In the genomic region with DNA sequence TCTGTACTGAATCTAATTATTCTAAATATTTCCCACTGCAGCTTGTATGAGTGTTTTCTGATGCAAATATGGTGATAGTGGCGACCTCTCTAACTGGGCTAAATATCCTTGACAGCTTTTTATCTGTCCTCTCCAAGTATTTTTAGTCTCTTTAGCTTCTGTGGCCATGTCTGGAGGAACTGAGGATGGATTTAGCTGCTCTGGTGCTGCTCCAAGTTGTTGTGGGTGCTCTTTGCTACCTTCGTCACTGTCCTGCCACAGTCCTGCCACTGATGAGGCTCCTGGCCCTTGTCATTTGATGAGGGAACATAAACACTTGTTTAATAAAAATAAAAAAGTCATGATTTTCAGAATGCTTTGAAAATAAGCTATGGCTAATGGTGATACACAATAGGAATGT, we compare ENCODE assay signal across 15 cellular contexts. TPM values are rescaled to one million over a fixed set of nuclear protein-coding genes. Genes with fewer than 3 reads are reported as not detected.
DNase-seq lines count a peak whose midpoint lies in the region; ATAC-seq and TF ChIP-seq lines count a peak whose summit lies in the region.
"Had no signal": no experiment of that assay in that cellular context is flagged by ENCODE, and none has a peak within 500 bp of the region (broad histone marks: within the 10 kb centered on the region; RNA-seq: fewer than 3 reads in every experiment).

No MANE protein-coding gene starts in this region.

- peaks cover 90% of the 10 kb centered on the region for H3K79me2 ChIP-seq in Karpas-422 (ENCODE audit: low read length)

- H3K27ac ChIP-seq in Karpas-422 (ENCODE audit: low read length) (peak overlapping the region; percentile 70; the same call in 1 of the 2 replicates), epithelial cell of prostate (peak overlapping the region; percentile 75), lower lobe of right lung (peak overlapping the region; percentile 38), tibial artery (peak overlapping the region; percentile 73 to 76)
- H3K27ac ChIP-seq: foreskin keratinocyte had no signal

- H3K27me3 Mint-ChIP-seq in activated CD4-positive, alpha-beta memory T cell treated with anti-CD3 and anti-CD28 coated beads, Interleukin-2, amount 10 ng/mL, durations not matched to agents 7 days and 5 days = no peaks in the 10 kb centered on the region
- H3K27me3 Mint-ChIP-seq: stimulated activated naive CD8-positive, alpha-beta T cell treated with anti-CD3 and anti-CD28 coated beads, Interleukin-15, Interleukin-2, amounts not matched to agents 100 ng/mL and 50 ng/mL, for 24 hours had no signal

- H3K27me3 ChIP-seq in Karpas-422 (ENCODE audit: low read length) = no peaks in the 10 kb centered on the region
- no peaks in the 10 kb centered on the region for H3K27me3 ChIP-seq in lower lobe of right lung (ENCODE audit: low read depth)
- H3K27me3 ChIP-seq in tibial artery = no peaks in the 10 kb centered on the region
- H3K27me3 ChIP-seq: BE2C, foreskin keratinocyte had no signal

- ATAC-seq in lower lobe of right lung = peak in 1 of 2 donors; percentile 18

- intact Hi-C loops in lower lobe of right lung (cut with DNase I) (no loop called here), tibial artery (cut with DNase I; ENCODE audit: low total_unique reads) (no loop called here)

- no peaks in the 10 kb centered on the region for H3K9me3 Mint-ChIP-seq in activated CD4-positive, alpha-beta memory T cell treated with anti-CD3 and anti-CD28 coated beads, Interleukin-2, amount 10 ng/mL, durations not matched to agents 7 days and 5 days
- H3K9me3 Mint-ChIP-seq: activated naive CD4-positive, alpha-beta T cell treated with anti-CD3 and anti-CD28 coated beads for 36 hours; stimulated activated naive CD8-positive, alpha-beta T cell treated with anti-CD3 and anti-CD28 coated beads, Interleukin-15, Interleukin-2, amounts not matched to agents 100 ng/mL and 50 ng/mL, for 24 hours had no signal

- no peak overlapping the region for H3K4me3 ChIP-seq in Karpas-422 (ENCODE audit: low read length)
- H3K4me3 ChIP-seq in lower lobe of right lung = no peak overlapping the region
- H3K4me3 ChIP-seq in tibial artery = no peak overlapping the region

- peaks cover 6% of the 10 kb centered on the region; the same call in 1 of the 2 replicates for H3K36me3 ChIP-seq in Karpas-422 (ENCODE audit: insufficient read depth, low read length)
- no peaks in the 10 kb centered on the region for H3K36me3 ChIP-seq in lower lobe of right lung
- no peaks in the 10 kb centered on the region for H3K36me3 ChIP-seq in tibial artery
- H3K36me3 ChIP-seq: BE2C had no signal

- H3K9me3 ChIP-seq in Karpas-422 (ENCODE audit: low read length) = no peaks in the 10 kb centered on the region
- no peaks in the 10 kb centered on the region for H3K9me3 ChIP-seq in lower lobe of right lung
- H3K9me3 ChIP-seq in tibial artery = no peaks in the 10 kb centered on the region
- H3K9me3 ChIP-seq: BE2C had no signal

- H3K9ac ChIP-seq in Karpas-422 (ENCODE audit: low read length) = no peak overlapping the region

- H3K27ac Mint-ChIP-seq in activated CD4-positive, alpha-beta memory T cell treated with anti-CD3 and anti-CD28 coated beads, Interleukin-2, amount 10 ng/mL, durations not matched to agents 7 days and 5 days = no peak overlapping the region
- H3K27ac Mint-ChIP-seq: activated naive CD4-positive, alpha-beta T cell treated with anti-CD3 and anti-CD28 coated beads for 36 hours; stimulated activated naive CD8-positive, alpha-beta T cell treated with anti-CD3 and anti-CD28 coated beads, Interleukin-15, Interleukin-2, amounts not matched to agents 100 ng/mL and 50 ng/mL, for 24 hours had no signal

- no peak overlapping the region for H3K4me2 ChIP-seq in Karpas-422 (ENCODE audit: low read depth, low read length, poor library complexity, severe bottlenecking)

- H3K4me1 ChIP-seq in Karpas-422 (ENCODE audit: low read length) (peaks cover 57% of the 10 kb centered on the region), lower lobe of right lung (peaks cover 39% of the 10 kb centered on the region), tibial artery (peaks cover 0 to 80% (median 40%) of the 10 kb centered on the region in 4 donors)
- H3K4me1 ChIP-seq: BE2C had no signal

- CTCF ChIA-PET in activated CD4-positive, alpha-beta memory T cell treated with anti-CD3 and anti-CD28 coated beads, Interleukin-2, amount 10 ng/mL, durations not matched to agents 7 days and 5 days (lab: Charles Lee) = interaction anchor here (0.9 kb wide), 1 partner anchor 88 kb away, joined by 3 read pairs; no protein-coding TSS in a partner anchor

- no peak for TF ChIP-seq CTCF in lower lobe of right lung (IDR thresholded peaks at IDR 0.05)
- TF ChIP-seq CTCF in tibial artery (IDR thresholded peaks at IDR 0.05) = no peak

- H2AFZ ChIP-seq in Karpas-422 (ENCODE audit: low read length) = no peak overlapping the region

- H3K9me2 ChIP-seq in Karpas-422 (replicated peaks; ENCODE audit: insufficient read depth, low read length) = no peaks in the 10 kb centered on the region

- no peaks in the 10 kb centered on the region for H3K36me3 Mint-ChIP-seq in activated CD4-positive, alpha-beta memory T cell treated with anti-CD3 and anti-CD28 coated beads, Interleukin-2, amount 10 ng/mL, durations not matched to agents 7 days and 5 days (ENCODE audit: low read depth)

- H3K4me1 Mint-ChIP-seq in activated CD4-positive, alpha-beta memory T cell treated with anti-CD3 and anti-CD28 coated beads, Interleukin-2, amount 10 ng/mL, durations not matched to agents 7 days and 5 days = peaks cover 19% of the 10 kb centered on the region

- POLR2A ChIA-PET in activated CD4-positive, alpha-beta memory T cell treated with anti-CD3 and anti-CD28 coated beads, Interleukin-2, amount 10 ng/mL, durations not matched to agents 7 days and 5 days (lab: Charles Lee) = interaction anchor here (0.9 kb wide), 1 partner anchor 13 kb away, joined by 3 read pairs; no protein-coding TSS in a partner anchor

- DNase-seq in Karpas-422 (no peak), epithelial cell of prostate (ENCODE audit: low read depth, low spot score) (no peak), lower lobe of right lung (no peak), tibial artery (no peak), SHP77 treated with DMSO at 0.1 percent for 48 hours (lab: John Stamatoyannopoulos, UW) (no peak), DMS53 treated with DMSO at 0.1 percent for 48 hours (lab: John Stamatoyannopoulos, UW; ENCODE audit: unreplicated experiment) (no peak)
- no peak for DNase-seq in activated CD4-positive, alpha-beta memory T cell treated with anti-CD3 and anti-CD28 coated beads, Interleukin-2, amount 10 ng/mL, durations not matched to agents 7 days and 5 days
- DNase-seq in activated CD4-positive, alpha-beta T cell treated with anti-CD3 and anti-CD28 coated beads, Interleukin-2, amount 50 U/mL, for 1 hour = no peak
- DNase-seq: activated naive CD4-positive, alpha-beta T cell treated with anti-CD3 and anti-CD28 coated beads for 36 hours; BE2C; DMS79 treated with DMSO at 0.1 percent for 48 hours; foreskin keratinocyte; NCI-H1436 treated with DMSO at 0.1 percent for 48 hours; stimulated activated CD4-positive, alpha-beta T cell treated with anti-CD3 and anti-CD28 coated beads, Interleukin-12 subunit alpha, Interleukin-12 subunit beta, amount 100 ng/mL, for 4 hours had no signal

- no peak overlapping the region for H3K4me3 Mint-ChIP-seq in activated CD4-positive, alpha-beta memory T cell treated with anti-CD3 and anti-CD28 coated beads, Interleukin-2, amount 10 ng/mL, durations not matched to agents 7 days and 5 days
- H3K4me3 Mint-ChIP-seq: activated naive CD4-positive, alpha-beta T cell treated with anti-CD3 and anti-CD28 coated beads for 36 hours; stimulated activated naive CD8-positive, alpha-beta T cell treated with anti-CD3 and anti-CD28 coated beads, Interleukin-15, Interleukin-2, amounts not matched to agents 100 ng/mL and 50 ng/mL, for 24 hours had no signal

- H4K20me1 ChIP-seq in Karpas-422 (ENCODE audit: insufficient read depth, low read depth, low read length) = peaks cover 60% of the 10 kb centered on the region

RNA-seq across cellular contexts. Expression of gene CAMTA1, which starts 15.9 kb away (rescaled TPM):
- total RNA-seq in Karpas-422 (2014; rRNA removed; shearing (Covaris generic); ENCODE audit: low replicate concordance) = 80.5 and 118 TPM in 2 replicates
- total RNA-seq in lower lobe of right lung = 47.9 TPM
- 10 to 100 TPM; 43.0 to 47.3 TPM for total RNA-seq in activated CD4-positive, alpha-beta memory T cell treated with anti-CD3 and anti-CD28 coated beads, Interleukin-2, amount 10 ng/mL, durations not matched to agents 7 days and 5 days
